Comparison of ENCODE assay signal across 8 cellular contexts in the genomic region with DNA sequence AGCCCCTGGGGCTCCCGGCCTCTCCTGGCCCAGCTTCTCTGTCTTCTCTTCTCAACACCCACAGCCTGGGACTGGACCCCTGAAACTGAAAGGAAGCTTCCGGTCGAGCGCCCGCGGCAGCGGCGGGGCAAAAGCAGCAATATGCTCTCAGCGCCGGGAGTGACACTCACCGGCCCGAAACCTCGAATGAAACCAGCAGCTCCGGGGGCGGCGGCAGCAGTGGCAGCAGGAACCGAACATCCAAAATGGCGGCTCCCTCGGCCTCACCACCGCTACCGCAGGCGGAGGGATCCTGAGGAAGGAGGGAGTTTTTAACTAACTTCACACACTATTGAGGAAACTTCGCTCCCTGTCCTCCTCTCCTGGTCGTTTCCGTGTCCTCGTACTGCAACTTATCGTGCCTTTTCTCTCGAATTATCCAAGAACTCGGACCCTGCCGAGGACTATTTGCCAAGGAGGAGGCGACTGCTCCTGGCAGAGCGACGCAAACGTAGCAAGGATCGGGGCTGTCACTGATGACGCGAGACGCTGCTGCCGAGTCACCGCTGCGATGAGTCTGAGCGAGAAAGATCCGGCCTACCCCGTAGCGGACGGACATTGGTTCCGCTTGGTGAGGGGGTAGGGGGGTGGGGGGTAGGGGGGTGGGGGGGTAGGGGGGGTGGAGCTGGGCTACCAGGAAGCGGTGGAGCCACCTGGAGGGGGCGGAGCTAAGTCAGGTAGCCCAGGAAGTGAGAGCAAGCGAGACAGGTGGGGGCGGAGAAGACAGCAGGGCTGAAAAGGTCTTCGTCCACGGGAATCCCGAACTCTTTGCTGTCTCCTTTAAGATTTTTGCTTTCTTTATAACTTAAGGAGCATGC. TPM values are rescaled to one million over a fixed set of nuclear protein-coding genes. Genes with fewer than 3 reads are reported as not detected.
DNase-seq lines count a peak whose midpoint lies in the region; ATAC-seq and TF ChIP-seq lines count a peak whose summit lies in the region.

Gene AP1G1, minus strand, starts transcription at position 242 of the 857 bp plus-strand sequence. CDS start 19,355 bp downstream, outside the sequence.

- H3K27ac ChIP-seq in PC-3 (ENCODE audit: low read length), result peak within 1 kb of the TSS; percentile 93

- POLR2A ChIA-PET in PC-3 (lab: Charles Lee; ENCODE audit: unreplicated experiment), result interaction anchor here (0.5 to 1.5 kb wide), 4 partner anchors 37 to 244 kb away, joined by 3 to 13 read pairs (median 4); partner anchors contain the start of gene ATXN1L

- H3K4me1 ChIP-seq in PC-3 (ENCODE audit: insufficient read depth, low read length), result peaks cover 11% of the 10 kb centered on the region

- TF ChIP-seq CTCF in PC-3 (conservative IDR thresholded peaks at IDR 0.05; ENCODE audit: low read depth, low read length) (no peak), epithelial cell of proximal tubule (conservative IDR thresholded peaks at IDR 0.05; ENCODE audit: low read depth, low read length) (no peak)

- CTCF ChIA-PET in PC-3 (lab: Charles Lee), result interaction anchor here (0.6 to 0.7 kb wide), 2 partner anchors 37 to 77 kb away, joined by 3 to 4 read pairs; partner anchors contain the start of gene ATXN1L

- H3K27me3 ChIP-seq in PC-3 (ENCODE audit: low read length), result no peaks in the 10 kb centered on the region

- H3K79me2 ChIP-seq in PC-3 (ENCODE audit: low read length), result peaks cover 51% of the 10 kb centered on the region

- H3K36me3 ChIP-seq in PC-3 (ENCODE audit: low read depth, low read length), result no peaks in the 10 kb centered on the region

- peak within 1 kb of the TSS; percentile 90 for H3K4me3 ChIP-seq in Jurkat, Clone E6-1 (ENCODE audit: low read length)
- H3K4me3 ChIP-seq in PC-3 (ENCODE audit: low read length) (peak within 1 kb of the TSS; percentile 80), epithelial cell of proximal tubule (ENCODE audit: low read depth, low read length) (peak within 1 kb of the TSS; percentile 80)

- ATAC-seq in GM21717 (IDR thresholded peaks at IDR 0.05; ENCODE audit: unreplicated experiment) (peak; percentile 77), PC-3 (peak; percentile 93)

- H3K9me2 ChIP-seq in PC-3 (replicated peaks; ENCODE audit: low read length), result no peaks in the 10 kb centered on the region

- no peaks in the 10 kb centered on the region for H3F3A ChIP-seq in PC-3 (ENCODE audit: low read length, unreplicated experiment)

- H4K20me1 ChIP-seq in PC-3 (ENCODE audit: low read length), result peaks cover 4% of the 10 kb centered on the region; the same call in 1 of the 2 replicates

- peak within 1 kb of the TSS; percentile 84 for H2AFZ ChIP-seq in PC-3 (ENCODE audit: low read length)

- peak within 1 kb of the TSS; percentile 95 for H3K4me2 ChIP-seq in PC-3 (ENCODE audit: low read length)

- intact Hi-C loops in PC-3 (cut with micrococcal nuclease), result loop anchor here (2.0 to 5.0 kb wide), 2 partner anchors 37 to 74 kb away; no protein-coding TSS in a partner anchor

- peak within 1 kb of the TSS; percentile 95 for H3K9ac ChIP-seq in PC-3 (ENCODE audit: low read length)

- H3K9me3 ChIP-seq in PC-3 (ENCODE audit: low read length), result no peaks in the 10 kb centered on the region

- TSS peak; percentile 60 for BruUV-seq in PC-3 (replicated peaks; lab: Mats Ljungman, UMichigan)

- peak; percentile 88 for DNase-seq in DMS153 treated with DMSO at 0.1 percent for 48 hours (lab: John Stamatoyannopoulos, UW; ENCODE audit: unreplicated experiment)
- DNase-seq in Jurkat, Clone E6-1 (ENCODE audit: low read depth, low spot score), result peak; percentile 98
- peak; percentile 94 for DNase-seq in PC-3
- peak; percentile 87 for DNase-seq in activated T-cell treated with anti-CD3 and anti-CD28 coated beads for 48 hours (ENCODE audit: low read depth)
- peak; percentile 87 for DNase-seq in epithelial cell of proximal tubule (ENCODE audit: low read depth)
- DNase-seq in mucosa of gallbladder (ENCODE audit: low spot score), result peak; percentile 97
- peak; percentile 86 for DNase-seq in stimulated activated CD8-positive, alpha-beta memory T cell treated with anti-CD3 and anti-CD28 coated beads, Interleukin-4, amount 100 ng/mL, for 24 hours (ENCODE audit: low read depth)

RNA-seq across cellular contexts. Expression of gene AP1G1, which starts in this region (rescaled TPM):
- polyA plus RNA-seq in Jurkat, Clone E6-1 (2012; ENCODE audit: insufficient read depth, insufficient read length), result 36.3 TPM
- total RNA-seq in PC-3 (2014; rRNA removed) (51.1 and 51.2 TPM in 2 replicates), epithelial cell of proximal tubule (40.1 and 43.6 TPM in 2 replicates), mucosa of gallbladder (98.1 TPM)

Comparison
In these comparisons a context has a peak if more than half of its experiments do, and no peak if none do; other contexts are left out.
1. Peak in every context shown above with its lines: DNase-seq, ATAC-seq, H3K4me3 ChIP-seq and H3K27ac ChIP-seq.